In genomic region chr22:20475115-20475436, GRCh38 we compare ENCODE assay signal across 28 cellular contexts. TPM values are rescaled to one million over a fixed set of nuclear protein-coding genes. Genes with fewer than 3 reads are reported as not detected.
DNase-seq lines count a peak whose midpoint lies in the region; ATAC-seq and TF ChIP-seq lines count a peak whose summit lies in the region.
"Had no signal": no experiment of that assay in that cellular context is flagged by ENCODE, and none has a peak within 500 bp of the region (broad histone marks: within the 10 kb centered on the region; RNA-seq: fewer than 3 reads in every experiment).

No MANE protein-coding gene starts in this region.

- H3K4me1 ChIP-seq in mucosa of descending colon (ENCODE audit: low read depth) = no peaks in the 10 kb centered on the region
- H3K4me1 ChIP-seq: colonic mucosa, parathyroid adenoma had no signal

- ATAC-seq in activated naive CD4-positive, alpha-beta T cell treated with anti-CD3 and anti-CD28 coated beads, Interleukin-2, amount 50 U/mL, for 72 hours = peak in 1 of 2 donors; percentile 65
- no peak for ATAC-seq in naive thymus-derived CD8-positive, alpha-beta T cell
- no peak for ATAC-seq in mucosa of descending colon
- ATAC-seq: effector memory CD8-positive, alpha-beta T cell; left cardiac atrium; Right ventricle myocardium inferior; stimulated activated memory B cell treated with anti-CD40 and anti-IgM and Interleukin-4, amounts not matched to agents 10 μg/mL and 1 μg/mL and 100 μg/mL, for 72 hours had no signal

- DNase-seq in T-helper 1 cell (no peak), kidney glomerular epithelial cell (lab: John Stamatoyannopoulos, UW) (no peak), mucosa of descending colon (no peak)
- DNase-seq in activated naive CD4-positive, alpha-beta T cell treated with anti-CD3 and anti-CD28 coated beads, Interleukin-2, amount 10 ng/mL, durations not matched to agents 7 days and 5 days = no peak
- no peak for DNase-seq in activated naive CD4-positive, alpha-beta T cell treated with anti-CD3 and anti-CD28 coated beads, Interleukin-2, amount 50 U/mL, for 16 hours
- DNase-seq in activated naive CD4-positive, alpha-beta T cell treated with anti-CD3 and anti-CD28 coated beads, Interleukin-2, amount 50 U/mL, for 72 hours (ENCODE audit: low spot score in 2 of 2) = no peak
- no peak for DNase-seq in naive thymus-derived CD8-positive, alpha-beta T cell
- DNase-seq: activated CD8-positive, alpha-beta memory T cell treated with anti-CD3 and anti-CD28 coated beads, Interleukin-2, amount 50 U/mL, for 4 hours; C1 segment of cervical spinal cord; colonic mucosa; effector memory CD8-positive, alpha-beta T cell; HCEC 1CT; hippocampal formation; Kasumi-1; left cardiac atrium; NCI-H1436; NCI-H2107; NCI-H345; NCI-H69; retina; SK-N-SH had no signal

- no peaks in the 10 kb centered on the region for H3K36me3 ChIP-seq in mucosa of descending colon (ENCODE audit: low read depth)
- H3K36me3 ChIP-seq: colonic mucosa had no signal

- CTCF ChIA-PET in activated naive CD4-positive, alpha-beta T cell treated with anti-CD3 and anti-CD28 coated beads, Interleukin-2, amount 10 ng/mL, durations not matched to agents 7 days and 5 days (lab: Charles Lee) = no interaction called here

- no peaks in the 10 kb centered on the region for H3K9me3 Mint-ChIP-seq in T-helper 1 cell treated with Interleukin-12 subunit alpha and Interleukin-12 subunit beta and Interleukin-4 antibody, amounts not matched to agents 30 μg/mL and 1 μg/mL, for 36 hours
- H3K9me3 Mint-ChIP-seq in activated naive CD4-positive, alpha-beta T cell treated with anti-CD3 and anti-CD28 coated beads, Interleukin-2, amount 10 ng/mL, durations not matched to agents 7 days and 5 days = no peaks in the 10 kb centered on the region
- no peaks in the 10 kb centered on the region for H3K9me3 Mint-ChIP-seq in activated naive CD4-positive, alpha-beta T cell treated with anti-CD3 and anti-CD28 coated beads, Interleukin-2, amount 50 U/mL, for 72 hours
- no peaks in the 10 kb centered on the region for H3K9me3 Mint-ChIP-seq in naive thymus-derived CD8-positive, alpha-beta T cell
- H3K9me3 Mint-ChIP-seq: effector memory CD8-positive, alpha-beta T cell; stimulated activated memory B cell treated with anti-CD40 and anti-IgM and Interleukin-4, amounts not matched to agents 10 μg/mL and 1 μg/mL and 100 μg/mL, for 72 hours had no signal

- POLR2A ChIA-PET in naive thymus-derived CD8-positive, alpha-beta T cell (lab: Charles Lee) = interaction anchor here (0.7 kb wide), 1 partner anchor 33 kb away, joined by 4 read pairs; no protein-coding TSS in a partner anchor

- H3K27me3 Mint-ChIP-seq in T-helper 1 cell treated with Interleukin-12 subunit alpha and Interleukin-12 subunit beta and Interleukin-4 antibody, amounts not matched to agents 30 μg/mL and 1 μg/mL, for 36 hours (ENCODE audit: low read depth) = no peaks in the 10 kb centered on the region
- no peaks in the 10 kb centered on the region for H3K27me3 Mint-ChIP-seq in activated naive CD4-positive, alpha-beta T cell treated with anti-CD3 and anti-CD28 coated beads, Interleukin-2, amount 10 ng/mL, durations not matched to agents 7 days and 5 days
- no peaks in the 10 kb centered on the region for H3K27me3 Mint-ChIP-seq in naive thymus-derived CD8-positive, alpha-beta T cell
- H3K27me3 Mint-ChIP-seq: effector memory CD8-positive, alpha-beta T cell; stimulated activated memory B cell treated with anti-CD40 and anti-IgM and Interleukin-4, amounts not matched to agents 10 μg/mL and 1 μg/mL and 100 μg/mL, for 72 hours had no signal

- H3K4me3 ChIP-seq in mucosa of descending colon = no peak overlapping the region
- H3K4me3 ChIP-seq: cardiac muscle cell, colonic mucosa, skin epidermis had no signal

- H3K4me1 Mint-ChIP-seq in T-helper 1 cell treated with Interleukin-12 subunit alpha and Interleukin-12 subunit beta and Interleukin-4 antibody, amounts not matched to agents 30 μg/mL and 1 μg/mL, for 36 hours (ENCODE audit: low read depth) = peaks cover 16% of the 10 kb centered on the region
- peaks cover 28% of the 10 kb centered on the region for H3K4me1 Mint-ChIP-seq in activated naive CD4-positive, alpha-beta T cell treated with anti-CD3 and anti-CD28 coated beads, Interleukin-2, amount 10 ng/mL, durations not matched to agents 7 days and 5 days
- peaks cover 12 to 30% (median 24%) of the 10 kb centered on the region in 4 donors for H3K4me1 Mint-ChIP-seq in naive thymus-derived CD8-positive, alpha-beta T cell
- H3K4me1 Mint-ChIP-seq: neural crest cell had no signal

- no peak for TF ChIP-seq CTCF in mucosa of descending colon (IDR thresholded peaks at IDR 0.05)

- intact Hi-C loops in mucosa of descending colon (cut with DNase I, micrococcal nuclease) = no loop called here

- peaks cover 18% of the 10 kb centered on the region for H3K36me3 Mint-ChIP-seq in T-helper 1 cell treated with Interleukin-12 subunit alpha and Interleukin-12 subunit beta and Interleukin-4 antibody, amounts not matched to agents 30 μg/mL and 1 μg/mL, for 36 hours (ENCODE audit: low read depth)
- peaks cover 20% of the 10 kb centered on the region for H3K36me3 Mint-ChIP-seq in activated naive CD4-positive, alpha-beta T cell treated with anti-CD3 and anti-CD28 coated beads, Interleukin-2, amount 10 ng/mL, durations not matched to agents 7 days and 5 days
- H3K36me3 Mint-ChIP-seq in activated naive CD4-positive, alpha-beta T cell treated with anti-CD3 and anti-CD28 coated beads, Interleukin-2, amount 50 U/mL, for 72 hours = peaks cover 0 to 18% of the 10 kb centered on the region in 2 donors
- H3K36me3 Mint-ChIP-seq in naive thymus-derived CD8-positive, alpha-beta T cell = peaks cover 0 to 22% (median 8%) of the 10 kb centered on the region in 3 donors

- no peaks in the 10 kb centered on the region for H3K9me3 ChIP-seq in mucosa of descending colon
- H3K9me3 ChIP-seq: colonic mucosa, SK-N-SH had no signal

- peak overlapping the region; percentile 54 for H3K27ac Mint-ChIP-seq in T-helper 1 cell treated with Interleukin-12 subunit alpha and Interleukin-12 subunit beta and Interleukin-4 antibody, amounts not matched to agents 30 μg/mL and 1 μg/mL, for 36 hours
- peak overlapping the region; percentile 30 for H3K27ac Mint-ChIP-seq in activated naive CD4-positive, alpha-beta T cell treated with anti-CD3 and anti-CD28 coated beads, Interleukin-2, amount 10 ng/mL, durations not matched to agents 7 days and 5 days
- peak overlapping the region; percentile 82 to 91 for H3K27ac Mint-ChIP-seq in activated naive CD4-positive, alpha-beta T cell treated with anti-CD3 and anti-CD28 coated beads, Interleukin-2, amount 50 U/mL, for 72 hours
- H3K27ac Mint-ChIP-seq in naive thymus-derived CD8-positive, alpha-beta T cell = peak overlapping the region in 8 of 10 donors; percentile 12 to 90 (median 42)
- H3K27ac Mint-ChIP-seq: stimulated activated memory B cell treated with anti-CD40 and anti-IgM and Interleukin-4, amounts not matched to agents 10 μg/mL and 1 μg/mL and 100 μg/mL, for 72 hours had no signal

- H3K4me3 Mint-ChIP-seq in T-helper 1 cell treated with Interleukin-12 subunit alpha and Interleukin-12 subunit beta and Interleukin-4 antibody, amounts not matched to agents 30 μg/mL and 1 μg/mL, for 36 hours = no peak overlapping the region
- no peak overlapping the region for H3K4me3 Mint-ChIP-seq in activated naive CD4-positive, alpha-beta T cell treated with anti-CD3 and anti-CD28 coated beads, Interleukin-2, amount 10 ng/mL, durations not matched to agents 7 days and 5 days
- peak overlapping the region in 2 of 10 donors; percentile 43 to 61 for H3K4me3 Mint-ChIP-seq in naive thymus-derived CD8-positive, alpha-beta T cell
- H3K4me3 Mint-ChIP-seq: effector memory CD8-positive, alpha-beta T cell; neural crest cell; stimulated activated memory B cell treated with anti-CD40 and anti-IgM and Interleukin-4, amounts not matched to agents 10 μg/mL and 1 μg/mL and 100 μg/mL, for 72 hours had no signal

RNA-seq across cellular contexts. Expression of gene KLHL22, which starts 20.5 kb away (rescaled TPM):
- 10 to 100 TPM; 18.0 to 20.2 TPM for total RNA-seq in activated naive CD4-positive, alpha-beta T cell treated with anti-CD3 and anti-CD28 coated beads, Interleukin-2, amount 50 U/mL, for 72 hours
- total RNA-seq in naive thymus-derived CD8-positive, alpha-beta T cell = 10 to 100 TPM; 65.0 to 71.9 TPM
- 10 to 100 TPM; 16.1 to 25.4 (median 20.0) TPM for polyA plus RNA-seq in naive thymus-derived CD8-positive, alpha-beta T cell
- total RNA-seq in mucosa of descending colon = 10 to 100 TPM in 2 of 3 donors, 1 to 10 TPM in 1; 9.5 to 24.1 (median 14.7) TPM

RNA-seq across cellular contexts. Expression of gene MED15, which starts 32.3 kb away (rescaled TPM):
- total RNA-seq in activated naive CD4-positive, alpha-beta T cell treated with anti-CD3 and anti-CD28 coated beads, Interleukin-2, amount 50 U/mL, for 72 hours = 100 to 1,000 TPM in 1 of 2 donors, 10 to 100 TPM in 1; 88.9 to 137 TPM
- total RNA-seq in naive thymus-derived CD8-positive, alpha-beta T cell = 100 to 1,000 TPM; 308 to 327 TPM
- polyA plus RNA-seq in naive thymus-derived CD8-positive, alpha-beta T cell = 10 to 100 TPM; 25.4 to 85.2 (median 38.2) TPM
- 100 to 1,000 TPM in 2 of 3 donors, 10 to 100 TPM in 1; 99.9 to 125 (median 114) TPM for total RNA-seq in mucosa of descending colon

RNA-seq across cellular contexts. Expression of gene SCARF2, which starts 37.5 kb away (rescaled TPM):
- under 1 TPM; 0.23 to 0.91 TPM for total RNA-seq in activated naive CD4-positive, alpha-beta T cell treated with anti-CD3 and anti-CD28 coated beads, Interleukin-2, amount 50 U/mL, for 72 hours
- total RNA-seq in naive thymus-derived CD8-positive, alpha-beta T cell = 1 to 10 TPM; 2.9 to 3.1 TPM
- under 1 TPM; 0.07 to 0.51 (median 0.10) TPM for polyA plus RNA-seq in naive thymus-derived CD8-positive, alpha-beta T cell
- 1 to 10 TPM; 1.2 to 8.7 (median 3.0) TPM for total RNA-seq in mucosa of descending colon

Comparison
In these comparisons a context has a peak if more than half of its experiments do, and no peak if none do; other contexts are left out.
1. H3K27ac Mint-ChIP-seq: peak in every context shown above with its lines; median percentile 86 in activated naive CD4-positive, alpha-beta T cell treated with anti-CD3 and anti-CD28 coated beads, Interleukin-2, amount 50 U/mL, for 72 hours; 54 in T-helper 1 cell treated with Interleukin-12 subunit alpha and Interleukin-12 subunit beta and Interleukin-4 antibody, amounts not matched to agents 30 μg/mL and 1 μg/mL, for 36 hours; 42 in naive thymus-derived CD8-positive, alpha-beta T cell; 30 in activated naive CD4-positive, alpha-beta T cell treated with anti-CD3 and anti-CD28 coated beads, Interleukin-2, amount 10 ng/mL, durations not matched to agents 7 days and 5 days.